Comparison of ENCODE assay signal across 2 cellular contexts in the genomic region with DNA sequence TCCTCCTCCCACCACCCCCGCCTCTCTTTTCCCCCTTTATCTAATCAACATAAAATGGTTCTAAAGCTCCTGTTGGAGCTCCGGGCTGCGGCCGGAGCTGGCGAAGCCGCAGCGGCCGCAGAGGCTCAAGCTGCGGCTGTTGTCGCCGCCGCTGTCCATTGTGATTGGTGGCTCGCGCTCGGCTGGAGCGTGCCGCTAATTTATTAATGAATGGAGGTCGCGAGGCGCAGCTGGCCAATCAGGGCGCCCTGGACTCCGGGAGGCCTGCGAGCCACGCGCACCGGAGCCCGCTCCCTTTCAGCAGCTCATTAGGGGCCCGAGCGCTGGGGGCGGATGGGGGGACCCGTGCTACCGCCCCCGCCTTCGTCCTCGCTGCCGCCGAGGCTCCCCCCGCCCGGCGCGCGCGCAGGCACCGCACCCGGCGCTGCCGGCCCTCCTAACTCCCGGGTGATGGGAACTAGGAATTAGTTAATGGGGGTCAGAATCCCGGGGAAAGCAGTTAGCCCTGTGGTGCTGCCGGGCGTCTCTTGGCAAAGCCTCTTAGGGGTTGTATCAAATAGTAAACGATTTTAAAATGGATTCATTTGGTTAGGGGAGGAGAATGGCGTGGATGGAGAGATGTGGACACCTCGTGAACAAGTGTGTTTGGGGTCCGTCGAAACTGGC.
TF ChIP-seq lines count a peak whose summit lies in the region.

No MANE protein-coding gene starts in this region.

TF ChIP-seq in HEK293, 187 proteins besides CTCF, POLR2A, EP300 and RAD21 (continued from another document and continues in another):
- TF ChIP-seq, protein P1, sequence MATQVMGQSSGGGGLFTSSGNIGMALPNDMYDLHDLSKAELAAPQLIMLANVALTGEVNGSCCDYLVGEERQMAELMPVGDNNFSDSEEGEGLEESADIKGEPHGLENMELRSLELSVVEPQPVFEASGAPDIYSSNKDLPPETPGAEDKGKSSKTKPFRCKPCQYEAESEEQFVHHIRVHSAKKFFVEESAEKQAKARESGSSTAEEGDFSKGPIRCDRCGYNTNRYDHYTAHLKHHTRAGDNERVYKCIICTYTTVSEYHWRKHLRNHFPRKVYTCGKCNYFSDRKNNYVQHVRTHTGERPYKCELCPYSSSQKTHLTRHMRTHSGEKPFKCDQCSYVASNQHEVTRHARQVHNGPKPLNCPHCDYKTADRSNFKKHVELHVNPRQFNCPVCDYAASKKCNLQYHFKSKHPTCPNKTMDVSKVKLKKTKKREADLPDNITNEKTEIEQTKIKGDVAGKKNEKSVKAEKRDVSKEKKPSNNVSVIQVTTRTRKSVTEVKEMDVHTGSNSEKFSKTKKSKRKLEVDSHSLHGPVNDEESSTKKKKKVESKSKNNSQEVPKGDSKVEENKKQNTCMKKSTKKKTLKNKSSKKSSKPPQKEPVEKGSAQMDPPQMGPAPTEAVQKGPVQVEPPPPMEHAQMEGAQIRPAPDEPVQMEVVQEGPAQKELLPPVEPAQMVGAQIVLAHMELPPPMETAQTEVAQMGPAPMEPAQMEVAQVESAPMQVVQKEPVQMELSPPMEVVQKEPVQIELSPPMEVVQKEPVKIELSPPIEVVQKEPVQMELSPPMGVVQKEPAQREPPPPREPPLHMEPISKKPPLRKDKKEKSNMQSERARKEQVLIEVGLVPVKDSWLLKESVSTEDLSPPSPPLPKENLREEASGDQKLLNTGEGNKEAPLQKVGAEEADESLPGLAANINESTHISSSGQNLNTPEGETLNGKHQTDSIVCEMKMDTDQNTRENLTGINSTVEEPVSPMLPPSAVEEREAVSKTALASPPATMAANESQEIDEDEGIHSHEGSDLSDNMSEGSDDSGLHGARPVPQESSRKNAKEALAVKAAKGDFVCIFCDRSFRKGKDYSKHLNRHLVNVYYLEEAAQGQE (tag by site-specific recombination; IDR thresholded peaks at IDR 0.05): peak; percentile 46; the same call in 1 of the 2 replicates
- TF ChIP-seq ZNF140 (tag by site-specific recombination; IDR thresholded peaks at IDR 0.05): no peak
- peak; percentile 73; the same call in 1 of the 2 replicates for TF ChIP-seq GLIS2 (tag by site-specific recombination; IDR thresholded peaks at IDR 0.05)
- TF ChIP-seq, protein P2, sequence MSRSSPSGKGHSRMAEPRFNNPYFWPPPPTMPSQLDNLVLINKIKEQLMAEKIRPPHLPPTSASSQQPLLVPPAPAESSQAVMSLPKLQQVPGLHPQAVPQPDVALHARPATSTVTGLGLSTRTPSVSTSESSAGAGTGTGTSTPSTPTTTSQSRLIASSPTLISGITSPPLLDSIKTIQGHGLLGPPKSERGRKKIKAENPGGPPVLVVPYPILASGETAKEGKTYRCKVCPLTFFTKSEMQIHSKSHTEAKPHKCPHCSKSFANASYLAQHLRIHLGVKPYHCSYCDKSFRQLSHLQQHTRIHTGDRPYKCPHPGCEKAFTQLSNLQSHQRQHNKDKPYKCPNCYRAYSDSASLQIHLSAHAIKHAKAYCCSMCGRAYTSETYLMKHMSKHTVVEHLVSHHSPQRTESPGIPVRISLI (tag by site-specific recombination; IDR thresholded peaks at IDR 0.05): no peak
- peak; percentile 76 for TF ChIP-seq WT1 (tag by site-specific recombination; IDR thresholded peaks at IDR 0.05)
- TF ChIP-seq SP7 (tag by site-specific recombination; IDR thresholded peaks at IDR 0.05): peak; percentile 54; the same call in 1 of the 2 replicates
- TF ChIP-seq ZBTB48 (tag by site-specific recombination; IDR thresholded peaks at IDR 0.05): peak; percentile 80
- no peak for TF ChIP-seq ZSCAN23 (tag by site-specific recombination; IDR thresholded peaks at IDR 0.05)
- TF ChIP-seq SP2 (tag by site-specific recombination; IDR thresholded peaks at IDR 0.05): peak; percentile 57
- TF ChIP-seq ZNF274 (IDR thresholded peaks at IDR 0.05; ENCODE audit: low read length): no peak
- no peak for TF ChIP-seq ZNF274 (tag by site-specific recombination; IDR thresholded peaks at IDR 0.05; ENCODE audit: borderline replicate concordance)
- TF ChIP-seq ZNF629 (tag by site-specific recombination; IDR thresholded peaks at IDR 0.05): 0 out of 2 replicates have a peak, but pooled peaks have one; percentile 10
- TF ChIP-seq HOXD13 (CRISPR knock-in tag; IDR thresholded peaks at IDR 0.05; ENCODE audit: borderline replicate concordance): no peak
- 0 out of 2 replicates have a peak, but pooled peaks have one; percentile 19 for TF ChIP-seq YY1 (tag by site-specific recombination; IDR thresholded peaks at IDR 0.05)
- TF ChIP-seq ZIC2 (tag by site-specific recombination; IDR thresholded peaks at IDR 0.05): peak; percentile 42
- TF ChIP-seq ZSCAN30 (tag by site-specific recombination; IDR thresholded peaks at IDR 0.05): 0 out of 2 replicates have a peak, but pooled peaks have one; percentile 25
- 0 out of 2 replicates have a peak, but pooled peaks have one; percentile 51 for TF ChIP-seq ZNF561 (tag by site-specific recombination; IDR thresholded peaks at IDR 0.05; ENCODE audit: borderline replicate concordance)
- TF ChIP-seq, protein P3, sequence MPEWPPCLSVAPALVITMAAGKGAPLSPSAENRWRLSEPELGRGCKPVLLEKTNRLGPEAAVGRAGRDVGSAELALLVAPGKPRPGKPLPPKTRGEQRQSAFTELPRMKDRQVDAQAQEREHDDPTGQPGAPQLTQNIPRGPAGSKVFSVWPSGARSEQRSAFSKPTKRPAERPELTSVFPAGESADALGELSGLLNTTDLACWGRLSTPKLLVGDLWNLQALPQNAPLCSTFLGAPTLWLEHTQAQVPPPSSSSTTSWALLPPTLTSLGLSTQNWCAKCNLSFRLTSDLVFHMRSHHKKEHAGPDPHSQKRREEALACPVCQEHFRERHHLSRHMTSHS (tag by site-specific recombination; IDR thresholded peaks at IDR 0.05): peak; percentile 92
- TF ChIP-seq, protein P4, sequence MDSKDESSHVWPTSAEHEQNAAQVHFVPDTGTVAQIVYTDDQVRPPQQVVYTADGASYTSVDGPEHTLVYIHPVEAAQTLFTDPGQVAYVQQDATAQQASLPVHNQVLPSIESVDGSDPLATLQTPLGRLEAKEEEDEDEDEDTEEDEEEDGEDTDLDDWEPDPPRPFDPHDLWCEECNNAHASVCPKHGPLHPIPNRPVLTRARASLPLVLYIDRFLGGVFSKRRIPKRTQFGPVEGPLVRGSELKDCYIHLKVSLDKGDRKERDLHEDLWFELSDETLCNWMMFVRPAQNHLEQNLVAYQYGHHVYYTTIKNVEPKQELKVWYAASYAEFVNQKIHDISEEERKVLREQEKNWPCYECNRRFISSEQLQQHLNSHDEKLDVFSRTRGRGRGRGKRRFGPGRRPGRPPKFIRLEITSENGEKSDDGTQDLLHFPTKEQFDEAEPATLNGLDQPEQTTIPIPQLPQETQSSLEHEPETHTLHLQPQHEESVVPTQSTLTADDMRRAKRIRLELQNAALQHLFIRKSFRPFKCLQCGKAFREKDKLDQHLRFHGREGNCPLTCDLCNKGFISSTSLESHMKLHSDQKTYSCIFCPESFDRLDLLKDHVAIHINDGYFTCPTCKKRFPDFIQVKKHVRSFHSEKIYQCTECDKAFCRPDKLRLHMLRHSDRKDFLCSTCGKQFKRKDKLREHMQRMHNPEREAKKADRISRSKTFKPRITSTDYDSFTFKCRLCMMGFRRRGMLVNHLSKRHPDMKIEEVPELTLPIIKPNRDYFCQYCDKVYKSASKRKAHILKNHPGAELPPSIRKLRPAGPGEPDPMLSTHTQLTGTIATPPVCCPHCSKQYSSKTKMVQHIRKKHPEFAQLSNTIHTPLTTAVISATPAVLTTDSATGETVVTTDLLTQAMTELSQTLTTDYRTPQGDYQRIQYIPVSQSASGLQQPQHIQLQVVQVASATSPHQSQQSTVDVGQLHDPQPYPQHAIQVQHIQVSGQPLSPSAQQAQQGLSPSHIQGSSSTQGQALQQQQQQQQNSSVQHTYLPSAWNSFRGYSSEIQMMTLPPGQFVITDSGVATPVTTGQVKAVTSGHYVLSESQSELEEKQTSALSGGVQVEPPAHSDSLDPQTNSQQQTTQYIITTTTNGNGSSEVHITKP (tag by site-specific recombination; IDR thresholded peaks at IDR 0.05): 0 out of 2 replicates have a peak, but pooled peaks have one; percentile 14

TF ChIP-seq in K562, 482 proteins besides CTCF, POLR2A, EP300 and RAD21 (continued from another document):
- TF ChIP-seq MAFG (tag; conservative IDR thresholded peaks at IDR 0.05) (no peak), NBN (IDR thresholded peaks at IDR 0.05; ENCODE audit: low read depth) (no peak), CBX2 (IDR thresholded peaks at IDR 0.05; ENCODE audit: insufficient read depth, low read length, poor library complexity, severe bottlenecking) (peak; percentile 95), ZNF197 (CRISPR knock-in tag; IDR thresholded peaks at IDR 0.05; ENCODE audit: low read depth) (no peak), MAFK (IDR thresholded peaks at IDR 0.05; ENCODE audit: low read length) (no peak), TAF7 (tag; IDR thresholded peaks at IDR 0.05) (no peak), IRF2 (CRISPR knock-in tag; IDR thresholded peaks at IDR 0.05) (no peak), ATF1 (CRISPR knock-in tag; IDR thresholded peaks at IDR 0.05) (no peak), ATF1 (tag; IDR thresholded peaks at IDR 0.05) (no peak), CBX8 (IDR thresholded peaks at IDR 0.05; ENCODE audit: borderline replicate concordance, extremely low read depth, low read depth, low read length, poor library complexity, severe bottlenecking) (peak; percentile 95)
- TF ChIP-seq, protein P5, sequence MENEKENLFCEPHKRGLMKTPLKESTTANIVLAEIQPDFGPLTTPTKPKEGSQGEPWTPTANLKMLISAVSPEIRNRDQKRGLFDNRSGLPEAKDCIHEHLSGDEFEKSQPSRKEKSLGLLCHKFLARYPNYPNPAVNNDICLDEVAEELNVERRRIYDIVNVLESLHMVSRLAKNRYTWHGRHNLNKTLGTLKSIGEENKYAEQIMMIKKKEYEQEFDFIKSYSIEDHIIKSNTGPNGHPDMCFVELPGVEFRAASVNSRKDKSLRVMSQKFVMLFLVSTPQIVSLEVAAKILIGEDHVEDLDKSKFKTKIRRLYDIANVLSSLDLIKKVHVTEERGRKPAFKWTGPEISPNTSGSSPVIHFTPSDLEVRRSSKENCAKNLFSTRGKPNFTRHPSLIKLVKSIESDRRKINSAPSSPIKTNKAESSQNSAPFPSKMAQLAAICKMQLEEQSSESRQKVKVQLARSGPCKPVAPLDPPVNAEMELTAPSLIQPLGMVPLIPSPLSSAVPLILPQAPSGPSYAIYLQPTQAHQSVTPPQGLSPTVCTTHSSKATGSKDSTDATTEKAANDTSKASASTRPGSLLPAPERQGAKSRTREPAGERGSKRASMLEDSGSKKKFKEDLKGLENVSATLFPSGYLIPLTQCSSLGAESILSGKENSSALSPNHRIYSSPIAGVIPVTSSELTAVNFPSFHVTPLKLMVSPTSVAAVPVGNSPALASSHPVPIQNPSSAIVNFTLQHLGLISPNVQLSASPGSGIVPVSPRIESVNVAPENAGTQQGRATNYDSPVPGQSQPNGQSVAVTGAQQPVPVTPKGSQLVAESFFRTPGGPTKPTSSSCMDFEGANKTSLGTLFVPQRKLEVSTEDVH (IDR thresholded peaks at IDR 0.05; ENCODE audit: low read depth, partially characterized antibody): no peak
- TF ChIP-seq, protein P6, sequence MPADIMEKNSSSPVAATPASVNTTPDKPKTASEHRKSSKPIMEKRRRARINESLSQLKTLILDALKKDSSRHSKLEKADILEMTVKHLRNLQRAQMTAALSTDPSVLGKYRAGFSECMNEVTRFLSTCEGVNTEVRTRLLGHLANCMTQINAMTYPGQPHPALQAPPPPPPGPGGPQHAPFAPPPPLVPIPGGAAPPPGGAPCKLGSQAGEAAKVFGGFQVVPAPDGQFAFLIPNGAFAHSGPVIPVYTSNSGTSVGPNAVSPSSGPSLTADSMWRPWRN (IDR thresholded peaks at IDR 0.05; ENCODE audit: low read depth): peak; percentile 92
- TF ChIP-seq, protein P7, sequence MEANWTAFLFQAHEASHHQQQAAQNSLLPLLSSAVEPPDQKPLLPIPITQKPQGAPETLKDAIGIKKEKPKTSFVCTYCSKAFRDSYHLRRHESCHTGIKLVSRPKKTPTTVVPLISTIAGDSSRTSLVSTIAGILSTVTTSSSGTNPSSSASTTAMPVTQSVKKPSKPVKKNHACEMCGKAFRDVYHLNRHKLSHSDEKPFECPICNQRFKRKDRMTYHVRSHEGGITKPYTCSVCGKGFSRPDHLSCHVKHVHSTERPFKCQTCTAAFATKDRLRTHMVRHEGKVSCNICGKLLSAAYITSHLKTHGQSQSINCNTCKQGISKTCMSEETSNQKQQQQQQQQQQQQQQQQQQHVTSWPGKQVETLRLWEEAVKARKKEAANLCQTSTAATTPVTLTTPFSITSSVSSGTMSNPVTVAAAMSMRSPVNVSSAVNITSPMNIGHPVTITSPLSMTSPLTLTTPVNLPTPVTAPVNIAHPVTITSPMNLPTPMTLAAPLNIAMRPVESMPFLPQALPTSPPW (CRISPR knock-in tag; IDR thresholded peaks at IDR 0.05): peak; percentile 30; the same call in 1 of the 2 replicates
- TF ChIP-seq, protein P8, sequence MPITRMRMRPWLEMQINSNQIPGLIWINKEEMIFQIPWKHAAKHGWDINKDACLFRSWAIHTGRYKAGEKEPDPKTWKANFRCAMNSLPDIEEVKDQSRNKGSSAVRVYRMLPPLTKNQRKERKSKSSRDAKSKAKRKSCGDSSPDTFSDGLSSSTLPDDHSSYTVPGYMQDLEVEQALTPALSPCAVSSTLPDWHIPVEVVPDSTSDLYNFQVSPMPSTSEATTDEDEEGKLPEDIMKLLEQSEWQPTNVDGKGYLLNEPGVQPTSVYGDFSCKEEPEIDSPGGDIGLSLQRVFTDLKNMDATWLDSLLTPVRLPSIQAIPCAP (CRISPR knock-in tag; IDR thresholded peaks at IDR 0.05; ENCODE audit: borderline replicate concordance): no peak
